In genomic region chr20:35286077-35286898, GRCh38 we compare ENCODE assay signal across 12 cellular contexts. TPM values are rescaled to one million over a fixed set of nuclear protein-coding genes. Genes with fewer than 3 reads are reported as not detected.
DNase-seq lines count a peak whose midpoint lies in the region; ATAC-seq and TF ChIP-seq lines count a peak whose summit lies in the region.
"Had no signal": no experiment of that assay in that cellular context is flagged by ENCODE, and none has a peak within 500 bp of the region (broad histone marks: within the 10 kb centered on the region; RNA-seq: fewer than 3 reads in every experiment).

No MANE protein-coding gene starts in this region.

- no peaks in the 10 kb centered on the region for H3K9me3 ChIP-seq in tibial nerve
- H3K9me3 ChIP-seq: upper lobe of left lung had no signal

- H3K27ac ChIP-seq in tibial nerve, result no peak overlapping the region

- DNase-seq in activated naive CD4-positive, alpha-beta T cell treated with anti-CD3 and anti-CD28 coated beads for 36 hours, result no peak
- no peak for DNase-seq in activated naive CD4-positive, alpha-beta T cell treated with anti-CD3 and anti-CD28 coated beads, Interleukin-2, amount 50 U/mL, for 16 hours
- DNase-seq in activated T-helper 1 cell treated with anti-CD3 and anti-CD28 coated beads, Interleukin-12 subunit alpha, Interleukin-12 subunit beta, Interleukin-2, Interleukin-4 antibody, amounts not matched to agents 30 ng/mL and 10 ng/mL and 1 ng/mL, durations not matched to agents 14 hours and 24 hours and 36 hours (ENCODE audit: low spot score), result no peak
- DNase-seq in left lobe of liver (ENCODE audit: low spot score) (peak; percentile 69), tibial nerve (ENCODE audit: low spot score in 2 of 2) (no peak), midbrain (lab: John Stamatoyannopoulos, UW) (no peak)
- no peak for DNase-seq in stimulated activated naive CD8-positive, alpha-beta T cell treated with anti-CD3 and anti-CD28 coated beads, Interleukin-15, amount 100 ng/mL, for 72 hours
- DNase-seq: NCI-H2171, SW 1271, upper lobe of left lung had no signal

- intact Hi-C loops in activated naive CD4-positive, alpha-beta T cell treated with anti-CD3 and anti-CD28 coated beads for 36 hours (cut with micrococcal nuclease), result no loop called here
- intact Hi-C loops in activated T-helper 1 cell treated with anti-CD3 and anti-CD28 coated beads, Interleukin-12 subunit alpha, Interleukin-12 subunit beta, Interleukin-2, Interleukin-4 antibody, amounts not matched to agents 30 ng/mL and 10 ng/mL and 1 ng/mL, durations not matched to agents 14 hours and 24 hours and 36 hours (cut with micrococcal nuclease), result no loop called here

- no peaks in the 10 kb centered on the region for H3K9me3 Mint-ChIP-seq in activated naive CD4-positive, alpha-beta T cell treated with anti-CD3 and anti-CD28 coated beads for 36 hours
- no peaks in the 10 kb centered on the region for H3K9me3 Mint-ChIP-seq in activated T-helper 1 cell treated with anti-CD3 and anti-CD28 coated beads, Interleukin-12 subunit alpha, Interleukin-12 subunit beta, Interleukin-2, Interleukin-4 antibody, amounts not matched to agents 30 ng/mL and 10 ng/mL and 1 ng/mL, durations not matched to agents 14 hours and 24 hours and 36 hours
- H3K9me3 Mint-ChIP-seq in stimulated activated naive CD8-positive, alpha-beta T cell treated with anti-CD3 and anti-CD28 coated beads, Interleukin-15, amount 100 ng/mL, for 72 hours, result no peaks in the 10 kb centered on the region

- ATAC-seq in left lobe of liver, result peak; percentile 74
- no peak for ATAC-seq in stimulated activated naive CD8-positive, alpha-beta T cell treated with anti-CD3 and anti-CD28 coated beads, Interleukin-15, amount 100 ng/mL, for 72 hours
- ATAC-seq in GM19328 (IDR thresholded peaks at IDR 0.05; ENCODE audit: unreplicated experiment), result no peak

- no peaks in the 10 kb centered on the region for H3K27me3 Mint-ChIP-seq in activated naive CD4-positive, alpha-beta T cell treated with anti-CD3 and anti-CD28 coated beads for 36 hours (ENCODE audit: low read depth)
- peaks cover 2% of the 10 kb centered on the region for H3K27me3 Mint-ChIP-seq in activated T-helper 1 cell treated with anti-CD3 and anti-CD28 coated beads, Interleukin-12 subunit alpha, Interleukin-12 subunit beta, Interleukin-2, Interleukin-4 antibody, amounts not matched to agents 30 ng/mL and 10 ng/mL and 1 ng/mL, durations not matched to agents 14 hours and 24 hours and 36 hours (ENCODE audit: insufficient read depth)
- H3K27me3 Mint-ChIP-seq in stimulated activated naive CD8-positive, alpha-beta T cell treated with anti-CD3 and anti-CD28 coated beads, Interleukin-15, amount 100 ng/mL, for 72 hours, result peaks cover 8% of the 10 kb centered on the region

- peaks cover 25% of the 10 kb centered on the region for H3K4me1 Mint-ChIP-seq in activated naive CD4-positive, alpha-beta T cell treated with anti-CD3 and anti-CD28 coated beads for 36 hours (ENCODE audit: low read depth)
- peaks cover 28% of the 10 kb centered on the region for H3K4me1 Mint-ChIP-seq in activated T-helper 1 cell treated with anti-CD3 and anti-CD28 coated beads, Interleukin-12 subunit alpha, Interleukin-12 subunit beta, Interleukin-2, Interleukin-4 antibody, amounts not matched to agents 30 ng/mL and 10 ng/mL and 1 ng/mL, durations not matched to agents 14 hours and 24 hours and 36 hours (ENCODE audit: low read depth)
- peaks cover 33% of the 10 kb centered on the region for H3K4me1 Mint-ChIP-seq in stimulated activated naive CD8-positive, alpha-beta T cell treated with anti-CD3 and anti-CD28 coated beads, Interleukin-15, amount 100 ng/mL, for 72 hours

- H3K4me3 ChIP-seq in tibial nerve, result no peak overlapping the region

- CTCF ChIA-PET in activated naive CD4-positive, alpha-beta T cell treated with anti-CD3 and anti-CD28 coated beads for 36 hours (lab: Charles Lee), result interaction anchor here (0.6 kb wide), 1 partner anchor 255 kb away, joined by 3 read pairs; no protein-coding TSS in a partner anchor

- no peak for TF ChIP-seq EP300 in tibial nerve (IDR thresholded peaks at IDR 0.05)

- TF ChIP-seq CTCF in tibial nerve (IDR thresholded peaks at IDR 0.05), result no peak

- H3K36me3 Mint-ChIP-seq in activated naive CD4-positive, alpha-beta T cell treated with anti-CD3 and anti-CD28 coated beads for 36 hours (ENCODE audit: low read depth), result peaks cover 10% of the 10 kb centered on the region
- H3K36me3 Mint-ChIP-seq in activated T-helper 1 cell treated with anti-CD3 and anti-CD28 coated beads, Interleukin-12 subunit alpha, Interleukin-12 subunit beta, Interleukin-2, Interleukin-4 antibody, amounts not matched to agents 30 ng/mL and 10 ng/mL and 1 ng/mL, durations not matched to agents 14 hours and 24 hours and 36 hours (ENCODE audit: low read depth), result peaks cover 19% of the 10 kb centered on the region

- no peak for TF ChIP-seq POLR2A in tibial nerve (IDR thresholded peaks at IDR 0.05)

- no peaks in the 10 kb centered on the region for H3K36me3 ChIP-seq in tibial nerve

- peaks cover 0 to 24% (median 12%) of the 10 kb centered on the region in 4 donors for H3K4me1 ChIP-seq in tibial nerve

- peak overlapping the region; percentile 84 for H3K4me3 Mint-ChIP-seq in activated naive CD4-positive, alpha-beta T cell treated with anti-CD3 and anti-CD28 coated beads for 36 hours
- H3K4me3 Mint-ChIP-seq in activated T-helper 1 cell treated with anti-CD3 and anti-CD28 coated beads, Interleukin-12 subunit alpha, Interleukin-12 subunit beta, Interleukin-2, Interleukin-4 antibody, amounts not matched to agents 30 ng/mL and 10 ng/mL and 1 ng/mL, durations not matched to agents 14 hours and 24 hours and 36 hours, result peak overlapping the region; percentile 93
- peak overlapping the region; percentile 97 for H3K4me3 Mint-ChIP-seq in stimulated activated naive CD8-positive, alpha-beta T cell treated with anti-CD3 and anti-CD28 coated beads, Interleukin-15, amount 100 ng/mL, for 72 hours

- H3K27ac Mint-ChIP-seq in activated naive CD4-positive, alpha-beta T cell treated with anti-CD3 and anti-CD28 coated beads for 36 hours, result peak overlapping the region; percentile 10
- peak overlapping the region; percentile 73 for H3K27ac Mint-ChIP-seq in activated T-helper 1 cell treated with anti-CD3 and anti-CD28 coated beads, Interleukin-12 subunit alpha, Interleukin-12 subunit beta, Interleukin-2, Interleukin-4 antibody, amounts not matched to agents 30 ng/mL and 10 ng/mL and 1 ng/mL, durations not matched to agents 14 hours and 24 hours and 36 hours
- peak overlapping the region; percentile 12 to 23 for H3K27ac Mint-ChIP-seq in stimulated activated naive CD8-positive, alpha-beta T cell treated with anti-CD3 and anti-CD28 coated beads, Interleukin-15, amount 100 ng/mL, for 72 hours

- WGBS in tibial nerve, 2 donors, result 86 to 93% methylated on average over 6 of the region's 12 CpGs

- no peaks in the 10 kb centered on the region for H3K27me3 ChIP-seq in tibial nerve
- H3K27me3 ChIP-seq: upper lobe of left lung had no signal

RNA-seq across cellular contexts. Expression of gene EIF6, which starts 1.7 kb away (rescaled TPM):
- 10 to 100 TPM; 93.0 to 94.7 TPM for total RNA-seq in activated naive CD4-positive, alpha-beta T cell treated with anti-CD3 and anti-CD28 coated beads for 36 hours
- total RNA-seq in activated T-helper 1 cell treated with anti-CD3 and anti-CD28 coated beads, Interleukin-12 subunit alpha, Interleukin-12 subunit beta, Interleukin-2, Interleukin-4 antibody, amounts not matched to agents 30 ng/mL and 10 ng/mL and 1 ng/mL, durations not matched to agents 14 hours and 24 hours and 36 hours, result 232 TPM in 2 replicates
- 80.2 TPM for total RNA-seq in left lobe of liver
- total RNA-seq in tibial nerve, result 100 to 1,000 TPM in 1 of 4 donors, 10 to 100 TPM in 3; 69.5 to 110 (median 86.8) TPM

RNA-seq across cellular contexts. Expression of gene FAM83C, which starts 5.9 kb away (rescaled TPM):
- total RNA-seq in activated naive CD4-positive, alpha-beta T cell treated with anti-CD3 and anti-CD28 coated beads for 36 hours, result not detected
- not detected in 2 replicates for total RNA-seq in activated T-helper 1 cell treated with anti-CD3 and anti-CD28 coated beads, Interleukin-12 subunit alpha, Interleukin-12 subunit beta, Interleukin-2, Interleukin-4 antibody, amounts not matched to agents 30 ng/mL and 10 ng/mL and 1 ng/mL, durations not matched to agents 14 hours and 24 hours and 36 hours
- not detected for total RNA-seq in left lobe of liver
- total RNA-seq in tibial nerve, result not detected
- total RNA-seq: epithelial cell of proximal tubule, upper lobe of left lung had no signal

RNA-seq across cellular contexts. Expression of gene MMP24OS, which starts 8.4 kb away (rescaled TPM):
- total RNA-seq in activated naive CD4-positive, alpha-beta T cell treated with anti-CD3 and anti-CD28 coated beads for 36 hours, result 10 to 100 TPM; 26.4 to 29.2 TPM
- 25.0 and 27.0 TPM in 2 replicates for total RNA-seq in activated T-helper 1 cell treated with anti-CD3 and anti-CD28 coated beads, Interleukin-12 subunit alpha, Interleukin-12 subunit beta, Interleukin-2, Interleukin-4 antibody, amounts not matched to agents 30 ng/mL and 10 ng/mL and 1 ng/mL, durations not matched to agents 14 hours and 24 hours and 36 hours
- total RNA-seq in left lobe of liver, result 27.3 TPM
- total RNA-seq in tibial nerve, result 10 to 100 TPM; 30.4 to 41.2 (median 34.4) TPM

RNA-seq across cellular contexts. Expression of gene MMP24, which starts 59.8 kb away (rescaled TPM):
- total RNA-seq in activated naive CD4-positive, alpha-beta T cell treated with anti-CD3 and anti-CD28 coated beads for 36 hours, result not detected
- total RNA-seq in activated T-helper 1 cell treated with anti-CD3 and anti-CD28 coated beads, Interleukin-12 subunit alpha, Interleukin-12 subunit beta, Interleukin-2, Interleukin-4 antibody, amounts not matched to agents 30 ng/mL and 10 ng/mL and 1 ng/mL, durations not matched to agents 14 hours and 24 hours and 36 hours, result 0.05 TPM in 1 of 2 replicates, not detected in the other
- total RNA-seq in left lobe of liver (0.43 TPM), tibial nerve (under 1 TPM in 3 of 4 donors, not detected in 1; 0.21 to 0.78 (median 0.66) TPM)

Comparison
In these comparisons a context has a peak if more than half of its experiments do, and no peak if none do; other contexts are left out.
1. H3K27ac Mint-ChIP-seq: peak in every context shown above with its lines; median percentile 73 in activated T-helper 1 cell treated with anti-CD3 and anti-CD28 coated beads, Interleukin-12 subunit alpha, Interleukin-12 subunit beta, Interleukin-2, Interleukin-4 antibody, amounts not matched to agents 30 ng/mL and 10 ng/mL and 1 ng/mL, durations not matched to agents 14 hours and 24 hours and 36 hours; 18 in stimulated activated naive CD8-positive, alpha-beta T cell treated with anti-CD3 and anti-CD28 coated beads, Interleukin-15, amount 100 ng/mL, for 72 hours; 10 in activated naive CD4-positive, alpha-beta T cell treated with anti-CD3 and anti-CD28 coated beads for 36 hours.